In the genomic region with DNA sequence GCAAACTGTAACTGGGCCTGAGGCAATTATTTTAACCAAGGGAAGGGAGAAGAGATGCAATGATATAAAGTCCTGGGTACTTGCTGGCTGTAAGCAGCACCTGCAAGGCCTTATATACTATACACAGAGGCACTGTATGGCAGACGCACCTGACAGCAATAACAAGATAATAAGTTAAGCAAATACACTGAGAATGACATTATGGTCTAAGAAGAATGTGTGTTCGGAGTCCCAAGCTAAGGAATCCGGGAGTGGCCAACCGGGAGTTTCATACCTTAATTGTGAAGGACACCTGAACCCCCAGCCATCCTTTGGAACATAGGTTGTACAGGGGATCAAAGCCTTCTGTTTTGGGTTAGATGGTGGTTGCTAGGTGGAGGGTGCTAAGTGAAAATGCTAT, we compare ENCODE assay signal across 20 cellular contexts. TPM values are rescaled to one million over a fixed set of nuclear protein-coding genes. Genes with fewer than 3 reads are reported as not detected.
DNase-seq lines count a peak whose midpoint lies in the region; ATAC-seq, FAIRE-seq and TF ChIP-seq lines count a peak whose summit lies in the region.
"Had no signal": no experiment of that assay in that cellular context is flagged by ENCODE, and none has a peak within 500 bp of the region (broad histone marks: within the 10 kb centered on the region; RNA-seq: fewer than 3 reads in every experiment).

No MANE protein-coding gene starts in this region.

- H2BK5ac ChIP-seq in IMR-90 (ENCODE audit: low read depth, low read length, poor library complexity, severe bottlenecking) (no peak overlapping the region), H1 (ENCODE audit: low read depth, low read length) (no peak overlapping the region)

- no peak for ATAC-seq in IMR-90 (ENCODE audit: low read depth)
- ATAC-seq in mucosa of descending colon, result peak; percentile 54

- peak overlapping the region; percentile 22; the same call in 1 of the 2 replicates for H2BK12ac ChIP-seq in H1 (ENCODE audit: low read depth, low read length)

- H3K79me1 ChIP-seq in IMR-90 (ENCODE audit: low read depth in 1 of 2, low read length in 2 of 2) (no peaks in the 10 kb centered on the region), H1 (ENCODE audit: low read depth, low read length) (no peaks in the 10 kb centered on the region)

- TF ChIP-seq EP300 in H1 (IDR thresholded peaks at IDR 0.05; ENCODE audit: borderline replicate concordance in 1 of 2, low read depth in 2 of 2, low read length in 2 of 2), result no peak

- H3K4me3 Mint-ChIP-seq in type B pancreatic cell, result no peak overlapping the region
- H3K4me3 Mint-ChIP-seq: IgD-negative memory B cell had no signal

- H2AFZ ChIP-seq in IMR-90 (replicated peaks; ENCODE audit: low read length, poor library complexity) (no peak overlapping the region), H1 (ENCODE audit: low read length) (no peak overlapping the region)

- no peak overlapping the region; the same call in 1 of the 2 replicates for H3K18ac ChIP-seq in IMR-90 (ENCODE audit: low read depth, low read length)
- no peak overlapping the region for H3K18ac ChIP-seq in H1 (ENCODE audit: extremely low read depth, low read length)

- TF ChIP-seq CTCF in IMR-90 (conservative IDR thresholded peaks at IDR 0.05; ENCODE audit: low read depth, low read length) (no peak), H1 (IDR thresholded peaks at IDR 0.05; ENCODE audit: control extremely low read depth in 1 of 3, insufficient read depth in 1 of 3, low read depth in 1 of 3, low read length in 3 of 3) (no peak), mucosa of descending colon (IDR thresholded peaks at IDR 0.05) (no peak), type B pancreatic cell (conservative IDR thresholded peaks at IDR 0.05) (no peak)

- H3K14ac ChIP-seq in IMR-90 (replicated peaks; ENCODE audit: low read depth, low read length) (no peak overlapping the region), H1 (ENCODE audit: insufficient read length) (no peak overlapping the region)

- H2BK120ac ChIP-seq in IMR-90 (ENCODE audit: low read depth, low read length) (no peak overlapping the region), H1 (replicated peaks; ENCODE audit: low read depth, low read length) (no peak overlapping the region)

- H3K27me3 ChIP-seq in IMR-90 (ENCODE audit: control insufficient read depth, insufficient read depth, low read length), result peaks cover 3% of the 10 kb centered on the region
- H3K27me3 ChIP-seq in H1 (replicated peaks in 1 of 4; ENCODE audit: control insufficient read depth in 3 of 4, extremely low read depth in 1 of 4, insufficient read depth in 3 of 4, low read length in 3 of 4), result no peaks in the 10 kb centered on the region
- H3K27me3 ChIP-seq: BE2C had no signal

- dilution Hi-C loops in IMR-90 (cut with HindIII; ENCODE audit: low sequenced_read_pairs, unreplicated experiment), result no loop called here

- H2AK9ac ChIP-seq in IMR-90 (replicated peaks; ENCODE audit: low read depth, low read length, poor library complexity), result no peak overlapping the region

- H3K4me3 ChIP-seq in IMR-90 (ENCODE audit: insufficient read depth, low read depth, low read length) (no peak overlapping the region), H1 (ENCODE audit: extremely low read depth in 1 of 4, insufficient read depth in 2 of 4, low read depth in 3 of 4, low read length in 4 of 4) (no peak overlapping the region), mucosa of descending colon (no peak overlapping the region)
- H3K4me3 ChIP-seq: HAP-1 had no signal

- BruUV-seq in IMR-90 (replicated peaks; lab: Mats Ljungman, UMichigan), result no TSS peak

- no peak overlapping the region for H2BK20ac ChIP-seq in IMR-90 (ENCODE audit: low read depth, low read length)
- 0 out of 2 replicates have a peak overlapping the region, but pooled peaks have one; percentile 4 for H2BK20ac ChIP-seq in H1 (ENCODE audit: low read length)

- H2AK5ac ChIP-seq in IMR-90 (ENCODE audit: low read depth, low read length) (no peak overlapping the region), H1 (ENCODE audit: low read depth, low read length) (no peak overlapping the region)

- H3K27ac Mint-ChIP-seq in type B pancreatic cell, result peak overlapping the region; percentile 32
- H3K27ac Mint-ChIP-seq: CD4-positive, alpha-beta memory T cell; IgD-negative memory B cell had no signal

- DNase-seq in IMR-90 (no peak), H1 (ENCODE audit: low read depth in 1 of 2, low spot score in 2 of 2) (no peak), mucosa of descending colon (peak in 1 of 3 donors; percentile 61), type B pancreatic cell (ENCODE audit: extremely low spot score, unreplicated experiment) (no peak), DMS114 treated with DMSO at 0.1 percent for 48 hours (lab: John Stamatoyannopoulos, UW; ENCODE audit: unreplicated experiment) (no peak), KBM-7 (no peak), NCI-H146 treated with DMSO at 0.1 percent for 48 hours (lab: John Stamatoyannopoulos, UW; ENCODE audit: unreplicated experiment) (no peak)
- DNase-seq: ACHN; BE2C; CD4-positive, alpha-beta memory T cell; DND-41; GDM1; GOT3 had no signal

- H3K27me3 Mint-ChIP-seq in type B pancreatic cell, result peaks cover 3% of the 10 kb centered on the region

- H3K79me2 ChIP-seq in H1 (ENCODE audit: control insufficient read depth in 1 of 2, insufficient read depth in 2 of 2, low read length in 2 of 2), result no peaks in the 10 kb centered on the region

- H3K27ac ChIP-seq in IMR-90 (ENCODE audit: insufficient read depth, low read length) (peak overlapping the region; percentile 29; the same call in 1 of the 2 replicates), H1 (ENCODE audit: low read depth, low read length) (no peak overlapping the region)
- H3K27ac ChIP-seq: C4-2B had no signal

- in situ Hi-C loops in IMR-90 (cut with MboI; ENCODE audit: low sequenced_read_pairs), result no loop called here
- in situ Hi-C loops in KBM-7 (cut with MboI; ENCODE audit: low pct_unique_long_range_greater_than_20kb, low sequenced_read_pairs), result no loop called here

- H4K20me1 ChIP-seq in IMR-90 (ENCODE audit: insufficient read depth, low read length) (no peaks in the 10 kb centered on the region), H1 (replicated peaks in 1 of 2; ENCODE audit: control insufficient read depth in 1 of 2, insufficient read depth in 2 of 2, low read length in 2 of 2) (no peaks in the 10 kb centered on the region)

- intact Hi-C loops in IMR-90 (cut with micrococcal nuclease), result loop anchor here (5.0 kb wide), 1 partner anchor 59 kb away; a partner anchor contains a TSS
- intact Hi-C loops in mucosa of descending colon (cut with DNase I, micrococcal nuclease), result loop anchor here in 1 of 2 donors (5.0 kb wide), 1 partner anchor 139 kb away; no protein-coding TSS in a partner anchor

- no peak overlapping the region for H3K9ac ChIP-seq in IMR-90 (ENCODE audit: low read depth, low read length)
- no peak overlapping the region for H3K9ac ChIP-seq in H1 (replicated peaks in 1 of 4; ENCODE audit: extremely low read depth in 1 of 4, low read depth in 3 of 4, low read length in 3 of 4)

- H3K36me3 ChIP-seq in IMR-90 (ENCODE audit: control insufficient read depth, insufficient read depth, low read length) (no peaks in the 10 kb centered on the region), H1 (ENCODE audit: control insufficient read depth in 2 of 4, insufficient read depth in 4 of 4, low read length in 3 of 4) (no peaks in the 10 kb centered on the region), mucosa of descending colon (ENCODE audit: low read depth) (no peaks in the 10 kb centered on the region)
- H3K36me3 ChIP-seq: BE2C, HAP-1 had no signal

- H4K91ac ChIP-seq in IMR-90 (ENCODE audit: insufficient read depth, low read depth, low read length), result peak overlapping the region; percentile 43; the same call in 1 of the 2 replicates
- no peak overlapping the region for H4K91ac ChIP-seq in H1 (replicated peaks; ENCODE audit: insufficient read length, low read length)

- CTCF ChIA-PET in IMR-90 (lab: Yijun Ruan, JAX) (interaction anchor here (1.5 to 2.3 kb wide), 2 partner anchors 137 to 138 kb away, joined by 3 to 6 read pairs; no protein-coding TSS in a partner anchor), H1 (lab: Charles Lee; ENCODE audit: partially characterized antibody) (interaction anchor here (0.8 to 5.9 kb wide), 4 partner anchors 20 to 139 kb away, joined by 3 to 82 read pairs (median 19); no protein-coding TSS in a partner anchor)

- FAIRE-seq in H1 (lab: Jason Lieb, UNC), result no peak
- FAIRE-seq: D721Med, GM12892 had no signal

- peaks cover 34% of the 10 kb centered on the region for H3K4me1 Mint-ChIP-seq in type B pancreatic cell (ENCODE audit: unreplicated experiment)

- peaks cover 10% of the 10 kb centered on the region for H3K9me1 ChIP-seq in IMR-90 (ENCODE audit: insufficient read depth, low read length)

- no peaks in the 10 kb centered on the region; the same call in 1 of the 2 replicates for H3K23me2 ChIP-seq in H1 (ENCODE audit: low read depth, low read length)

- no CpG with 5 or more reads among the region's 4 CpGs for WGBS in IMR-90 (ENCODE audit: extremely low coverage in 2 of 2, insufficient read length in 1 of 2), 2 experiments
- WGBS in H1 (ENCODE audit: extremely low coverage in 1 of 2, insufficient coverage in 1 of 2, insufficient read length in 1 of 2, insufficient replicate concordance in 2 of 2, low coverage in 1 of 2, low lambda C conversion rate in 2 of 2, missing lambda C conversion rate in 1 of 2), 2 experiments, result 94% methylated on average over 4 of the region's 4 CpGs; no CpG with 5 or more reads in 1 of the 2 experiments

- no peak for TF ChIP-seq POLR2A in IMR-90 (IDR thresholded peaks at IDR 0.05; ENCODE audit: low read depth, low read length)
- no peak for TF ChIP-seq POLR2A in H1 (IDR thresholded peaks at IDR 0.05; ENCODE audit: control extremely low read depth in 1 of 2, low read depth in 2 of 2, low read length in 2 of 2)

- H3K4me1 ChIP-seq in IMR-90 (ENCODE audit: control insufficient read depth, insufficient read depth, low read length), result peaks cover 21% of the 10 kb centered on the region
- peaks cover 6 to 17% (median 8%) of the 10 kb centered on the region in 4 experiments; a peak in 6 of 7 replicates for H3K4me1 ChIP-seq in H1 (replicated peaks in 1 of 4; ENCODE audit: control insufficient read depth in 3 of 4, insufficient read depth in 4 of 4, low read length in 3 of 4)
- H3K4me1 ChIP-seq in mucosa of descending colon (ENCODE audit: low read depth), result peaks cover 22% of the 10 kb centered on the region
- H3K4me1 ChIP-seq: BE2C had no signal

- no peak overlapping the region for H3K23ac ChIP-seq in IMR-90 (ENCODE audit: low read depth, low read length)
- no peak overlapping the region for H3K23ac ChIP-seq in H1 (ENCODE audit: insufficient read length)

- no peaks in the 10 kb centered on the region for H3K9me3 Mint-ChIP-seq in type B pancreatic cell
- H3K9me3 Mint-ChIP-seq: CD4-positive, alpha-beta memory T cell; IgD-negative memory B cell had no signal

- H3K36me3 Mint-ChIP-seq in type B pancreatic cell, result no peaks in the 10 kb centered on the region
- H3K36me3 Mint-ChIP-seq: CD4-positive, alpha-beta memory T cell; IgD-negative memory B cell had no signal

- H3K56ac ChIP-seq in IMR-90 (ENCODE audit: extremely low read depth, insufficient read depth, low read length) (no peak overlapping the region), H1 (replicated peaks; ENCODE audit: insufficient read length, low read depth, low read length) (no peak overlapping the region)

- H3K9me3 ChIP-seq in IMR-90 (ENCODE audit: control insufficient read depth, insufficient read depth, low read length) (no peaks in the 10 kb centered on the region), H1 (ENCODE audit: insufficient read depth in 2 of 2, low read depth in 1 of 2, low read length in 1 of 2) (no peaks in the 10 kb centered on the region), mucosa of descending colon (no peaks in the 10 kb centered on the region)
- H3K9me3 ChIP-seq: BE2C, HAP-1 had no signal

- no peak overlapping the region for H3K4ac ChIP-seq in IMR-90 (ENCODE audit: low read depth, low read length)
- no peak overlapping the region for H3K4ac ChIP-seq in H1 (replicated peaks; ENCODE audit: insufficient read length, low read depth, low read length)

- H2BK15ac ChIP-seq in IMR-90 (ENCODE audit: low read depth, low read length) (no peak overlapping the region), H1 (ENCODE audit: low read length) (no peak overlapping the region)

- TF ChIP-seq RAD21 in IMR-90 (IDR thresholded peaks at IDR 0.05; ENCODE audit: low read length), result no peak
- no peak for TF ChIP-seq RAD21 in H1 (IDR thresholded peaks at IDR 0.05 in 1 of 2, conservative IDR thresholded peaks at IDR 0.05 in 1 of 2; ENCODE audit: low read depth in 2 of 2, low read length in 2 of 2)

- H3K4me2 ChIP-seq in IMR-90 (ENCODE audit: low read depth, low read length), result no peak overlapping the region
- H3K4me2 ChIP-seq in H1 (ENCODE audit: insufficient read depth in 1 of 2, low read depth in 2 of 2, low read length in 2 of 2), result no peak overlapping the region

- POLR2A ChIA-PET in IMR-90 (lab: Charles Lee; ENCODE audit: unreplicated experiment) (no interaction called here), H1 (lab: Charles Lee; ENCODE audit: partially characterized antibody) (interaction anchor here (1.0 to 1.8 kb wide), 3 partner anchors 25 to 126 kb away, joined by 3 to 7 read pairs (median 4); no protein-coding TSS in a partner anchor)

- H4K5ac ChIP-seq in IMR-90 (ENCODE audit: low read depth, low read length) (peak overlapping the region; percentile 80; the same call in 1 of the 2 replicates), H1 (ENCODE audit: insufficient read length, low read depth, low read length) (no peak overlapping the region)

- peak overlapping the region in 1 of 2 experiments; percentile 25; a peak in 1 of 4 replicates for H4K8ac ChIP-seq in IMR-90 (ENCODE audit: low read depth in 2 of 2, low read length in 2 of 2)
- H4K8ac ChIP-seq in H1 (ENCODE audit: extremely low read depth, insufficient read depth, low read length), result no peak overlapping the region

RNA-seq across cellular contexts. Expression of a gene that starts 13.7 kb away (rescaled TPM):
- total RNA-seq in IMR-90 (2012; rRNA removed) (not detected in 2 replicates), mucosa of descending colon (not detected), type B pancreatic cell (ENCODE audit: low replicate concordance) (not detected in 2 replicates)
- polyA plus RNA-seq in IMR-90 (2012; rRNA removed) (not detected in 2 replicates), H1 (2011; rRNA removed) (0.06 and 0.08 TPM in 2 replicates)
- not detected in 2 replicates for polyA plus RNA-seq in IMR-90 (2012; cell fraction: cytosol; rRNA removed)
- not detected in 2 replicates for polyA plus RNA-seq in IMR-90 (2012; cell fraction: nucleus; rRNA removed; ENCODE audit: low replicate concordance)
- 0.17 TPM in 1 of 2 replicates, not detected in the other for total RNA-seq in H1 (2021; fragmentation: NEBNext Ultra II Directional; extraction: Animal tissue kit (Norgen Biotek cat#: 25700))
- 0.12 TPM for polyA plus RNA-seq in H1 (2011; cell fraction: cytosol; rRNA removed)
- not detected for polyA plus RNA-seq in H1 (2011; cell fraction: nucleus; rRNA removed)
- polyA plus RNA-seq in H1 (2012, experiment 1 of 2), result 0.16 to 0.32 TPM (median 0.16 TPM) in 3 of 4 replicates, not detected in the other
- polyA plus RNA-seq in H1 (2012, experiment 2 of 2), result not detected
- 0.08 TPM for polyA plus RNA-seq in H1 (2013, experiment 1 of 2)
- 0.11 TPM for polyA plus RNA-seq in H1 (2013, experiment 2 of 2)
- polyA minus RNA-seq in H1 (2011; rRNA and poly(A)+ RNA removed), result not detected in 2 replicates
- not detected for polyA minus RNA-seq in H1 (2011; cell fraction: cytosol; rRNA and poly(A)+ RNA removed)
- not detected for polyA minus RNA-seq in H1 (2011; cell fraction: nucleus; rRNA and poly(A)+ RNA removed)
- total RNA-seq: A172; CD4-positive, alpha-beta memory T cell; HT-29 had no signal
- polyA plus RNA-seq: CD4-positive, alpha-beta memory T cell; IgD-negative memory B cell had no signal

RNA-seq across cellular contexts. Expression of a gene that starts 59.9 kb away (rescaled TPM):
- total RNA-seq in IMR-90 (2012; rRNA removed), result 4.1 and 4.7 TPM in 2 replicates
- polyA plus RNA-seq in IMR-90 (2012; rRNA removed), result 2.5 and 2.9 TPM in 2 replicates
- polyA plus RNA-seq in IMR-90 (2012; cell fraction: cytosol; rRNA removed), result 0.96 and 1.2 TPM in 2 replicates
- polyA plus RNA-seq in IMR-90 (2012; cell fraction: nucleus; rRNA removed; ENCODE audit: low replicate concordance), result 0.75 and 3.6 TPM in 2 replicates
- 6.4 and 7.3 TPM in 2 replicates for total RNA-seq in H1 (2021; fragmentation: NEBNext Ultra II Directional; extraction: Animal tissue kit (Norgen Biotek cat#: 25700))
- 1.2 and 1.4 TPM in 2 replicates for polyA plus RNA-seq in H1 (2011; rRNA removed)
- polyA plus RNA-seq in H1 (2011; cell fraction: cytosol; rRNA removed), result 2.8 TPM
- polyA plus RNA-seq in H1 (2011; cell fraction: nucleus; rRNA removed), result 2.9 TPM
- polyA plus RNA-seq in H1 (2012, experiment 1 of 2), result 2.8 to 3.4 TPM (median 3.1 TPM) in 4 replicates
- 0.24 TPM for polyA plus RNA-seq in H1 (2012, experiment 2 of 2)
- polyA plus RNA-seq in H1 (2013, experiment 1 of 2), result 3.9 TPM
- 3.5 TPM for polyA plus RNA-seq in H1 (2013, experiment 2 of 2)
- polyA minus RNA-seq in H1 (2011; rRNA and poly(A)+ RNA removed), result 3.5 and 4.9 TPM in 2 replicates
- polyA minus RNA-seq in H1 (2011; cell fraction: cytosol; rRNA and poly(A)+ RNA removed), result 1.9 TPM
- 7.9 TPM for polyA minus RNA-seq in H1 (2011; cell fraction: nucleus; rRNA and poly(A)+ RNA removed)
- 1 to 10 TPM; 1.8 to 2.8 (median 2.5) TPM for total RNA-seq in mucosa of descending colon
- 0.31 TPM in 2 replicates for total RNA-seq in type B pancreatic cell (ENCODE audit: low replicate concordance)
- total RNA-seq: A172 had no signal
